In genomic region chr3:37981348-37981664, GRCh38 we compare ENCODE assay signal across 1 cellular context.
TF ChIP-seq lines count a peak whose summit lies in the region.

No MANE protein-coding gene starts in this region.

TF ChIP-seq in HEK293, 187 proteins besides CTCF, POLR2A, EP300 and RAD21:
- TF ChIP-seq ZNF132 (tag by site-specific recombination; IDR thresholded peaks at IDR 0.05; ENCODE audit: borderline replicate concordance) (no peak), ZNF658 (tag by site-specific recombination; IDR thresholded peaks at IDR 0.05) (no peak), ZNF155 (tag by site-specific recombination; IDR thresholded peaks at IDR 0.05) (no peak), ZNF324 (tag by site-specific recombination; IDR thresholded peaks at IDR 0.05) (no peak), SCRT1 (tag by site-specific recombination; IDR thresholded peaks at IDR 0.05; ENCODE audit: borderline replicate concordance) (peak; percentile 94), ZNF629 (tag by site-specific recombination; IDR thresholded peaks at IDR 0.05) (no peak), ZNF561 (tag by site-specific recombination; IDR thresholded peaks at IDR 0.05; ENCODE audit: borderline replicate concordance) (no peak), SCRT2 (tag by site-specific recombination; IDR thresholded peaks at IDR 0.05) (peak; percentile 79), ZNF280D (tag by site-specific recombination; IDR thresholded peaks at IDR 0.05) (no peak)
